14 cellular contexts compared by ENCODE assay signal in the genomic region with DNA sequence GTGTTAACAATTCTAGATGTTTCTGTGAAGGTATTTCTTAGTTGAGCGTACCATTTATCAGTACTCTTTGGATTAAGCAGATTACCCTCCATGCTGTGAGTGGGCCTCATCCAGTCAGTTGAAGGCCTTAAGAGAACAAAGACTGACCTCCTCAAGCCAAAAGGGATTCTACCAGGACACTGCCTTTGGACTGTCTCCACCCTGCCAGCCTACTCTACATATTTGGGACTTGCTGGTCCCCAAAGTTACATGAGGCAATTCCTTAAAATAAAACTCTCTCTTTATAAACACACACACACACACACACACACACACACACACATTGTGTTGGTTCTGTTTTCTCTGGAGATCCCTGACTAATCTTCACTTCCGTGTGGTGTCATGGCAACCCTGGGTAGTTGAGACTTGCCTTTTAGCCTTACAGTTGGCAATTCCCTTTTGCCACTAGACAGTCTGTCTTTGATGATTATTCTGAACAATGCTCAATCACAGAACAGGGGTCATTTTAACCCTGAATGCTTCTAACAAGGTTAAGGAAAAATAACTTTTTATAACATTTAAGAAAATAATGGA. TPM values are rescaled to one million over a fixed set of nuclear protein-coding genes. Genes with fewer than 3 reads are reported as not detected.
A peak's percentile ranks its signal among the peaks of the same experiment; 100 is the strongest.
DNase-seq lines count a peak whose midpoint lies in the region; ATAC-seq and TF ChIP-seq lines count a peak whose summit lies in the region.
"Had no signal": no experiment of that assay in that cellular context is flagged by ENCODE, and none has a peak within 500 bp of the region (broad histone marks: within the 10 kb centered on the region; RNA-seq: fewer than 3 reads in every experiment).

No MANE protein-coding gene starts in this region.

- no peaks in the 10 kb centered on the region for H3K9me3 ChIP-seq in SJCRH30 (replicated peaks)
- H3K9me3 ChIP-seq in aorta (ENCODE audit: control insufficient read depth, low read length), result no peaks in the 10 kb centered on the region
- H3K9me3 ChIP-seq: A549, stomach had no signal

- peak overlapping the region; percentile 18; the same call in 1 of the 2 replicates for H3K27ac ChIP-seq in SJCRH30
- no peak overlapping the region for H3K27ac ChIP-seq in aorta (ENCODE audit: low read depth in 1 of 2, low read length in 2 of 2)
- H3K27ac ChIP-seq: A549, stomach had no signal

- intact Hi-C loops in aorta (cut with DNase I), result no loop called here

- H3K4me1 ChIP-seq in SJCRH30 (peaks cover 17% of the 10 kb centered on the region), aorta (ENCODE audit: control insufficient read depth in 1 of 2, insufficient read depth in 2 of 2, low read length in 2 of 2) (peaks cover 0 to 5% of the 10 kb centered on the region in 2 donors)
- H3K4me1 ChIP-seq: A549, stomach had no signal

- 0 out of 2 replicates have a peak, but pooled peaks cover 3% of the 10 kb centered on the region for H3K36me3 ChIP-seq in SJCRH30
- H3K36me3 ChIP-seq in aorta (ENCODE audit: control insufficient read depth in 1 of 2, insufficient read depth in 2 of 2, low read length in 1 of 2), result peaks cover 0 to 2% of the 10 kb centered on the region in 2 donors
- no peaks in the 10 kb centered on the region; the same call in 1 of the 2 replicates for H3K36me3 ChIP-seq in H7 (replicated peaks; ENCODE audit: control insufficient read depth, insufficient read depth, low read length)
- H3K36me3 ChIP-seq: stomach had no signal

- peak; percentile 66 for ATAC-seq in aorta (ENCODE audit: low FRiP score)
- ATAC-seq: A549 had no signal

- no peak overlapping the region for H3K4me3 ChIP-seq in SJCRH30
- H3K4me3 ChIP-seq in fibroblast of the aortic adventitia (ENCODE audit: low read depth, low read length), result no peak overlapping the region
- no peak overlapping the region for H3K4me3 ChIP-seq in aorta (ENCODE audit: low read length in 2 of 2)
- H3K4me3 ChIP-seq in H7 (ENCODE audit: insufficient read depth, low read depth, low read length), result no peak overlapping the region
- H3K4me3 ChIP-seq: A549, stomach had no signal

- DNase-seq in NCI-H2227 (lab: John Stamatoyannopoulos, UW; ENCODE audit: unreplicated experiment) (peak; percentile 33), NCI-H2227 treated with DMSO at 0.1 percent for 48 hours (lab: John Stamatoyannopoulos, UW) (no peak), SJCRH30 (peak; percentile 36 to 54), fibroblast of the aortic adventitia (ENCODE audit: low read depth) (peak; percentile 82), aorta (peak in 1 of 2 donors; percentile 54), H7 (no peak)
- DNase-seq in effector CD4-positive, alpha-beta T cell, result no peak
- DNase-seq in activated CD4-positive, alpha-beta T cell treated with anti-CD3 and anti-CD28 coated beads, Interleukin-2, amount 50 U/mL, for 48 hours, result no peak
- DNase-seq: activated B cell treated with CpG ODN at 0.5 μM for 24 hours, GF-D8, NCI-H1092, nephron progenitor cell, stomach had no signal

- H3K27me3 ChIP-seq in SJCRH30 (no peaks in the 10 kb centered on the region), aorta (ENCODE audit: control insufficient read depth in 1 of 2, insufficient read depth in 2 of 2, low read length in 1 of 2) (no peaks in the 10 kb centered on the region), H7 (ENCODE audit: control insufficient read depth, insufficient read depth, low read length) (no peaks in the 10 kb centered on the region)
- H3K27me3 ChIP-seq: stomach had no signal

- 48 to 50% methylated on average over 2 of the region's 2 CpGs for WGBS in aorta, 2 donors

- TF ChIP-seq CTCF in fibroblast of the aortic adventitia (IDR thresholded peaks at IDR 0.05; ENCODE audit: insufficient read depth, low read length), result no peak

RNA-seq across cellular contexts. Expression of gene MRAP2, which starts 32.2 kb away (rescaled TPM):
- 18.3 and 20.3 TPM in 2 replicates for total RNA-seq in SJCRH30 (2014; rRNA removed; shearing (Covaris generic))
- 0.33 and 5.8 TPM in 2 replicates for total RNA-seq in fibroblast of the aortic adventitia (ENCODE audit: low replicate concordance)
- total RNA-seq in aorta, result 10 to 100 TPM; 65.1 to 74.4 TPM
- polyA plus RNA-seq in aorta, result 10 to 100 TPM; 57.5 to 90.8 TPM
- total RNA-seq in H7 (2014; rRNA removed; shearing (Covaris generic)), result 4.2 and 4.7 TPM in 2 replicates
- total RNA-seq: activated B cell treated with CpG ODN at 0.5 μM for 24 hours had no signal

Comparison
In these comparisons a context has a peak if more than half of its experiments do, and no peak if none do; other contexts are left out.
1. DNase-seq: peak in NCI-H2227 (single experiment), SJCRH30 (2 of 2) and fibroblast of the aortic adventitia (single experiment); none in NCI-H2227 treated with DMSO at 0.1 percent for 48 hours (single experiment), effector CD4-positive, alpha-beta T cell (single experiment), activated CD4-positive, alpha-beta T cell treated with anti-CD3 and anti-CD28 coated beads, Interleukin-2, amount 50 U/mL, for 48 hours (0 of 2) and H7 (single experiment).